ENCODE assay signal across 13 cellular contexts in the genomic region with DNA sequence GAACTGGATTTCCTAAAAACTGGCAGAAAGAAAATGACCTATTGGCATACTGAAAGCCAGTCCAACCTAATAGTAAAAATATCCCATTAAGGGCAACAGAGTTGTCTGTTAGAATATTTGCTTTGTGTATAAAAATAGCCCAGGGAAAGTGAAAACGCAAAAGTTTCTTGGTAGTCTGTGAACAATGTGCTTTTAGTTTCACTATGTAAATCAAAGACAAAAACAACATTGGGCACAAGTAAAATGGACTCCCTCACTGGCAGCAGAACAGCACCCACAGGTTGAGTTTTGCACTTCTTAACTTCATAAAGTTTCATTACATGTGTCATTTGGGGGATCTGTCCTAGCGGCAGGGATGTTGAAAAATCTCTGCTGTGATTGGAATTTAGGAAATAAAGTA. TPM values are rescaled to one million over a fixed set of nuclear protein-coding genes. Genes with fewer than 3 reads are reported as not detected.
DNase-seq lines count a peak whose midpoint lies in the region; ATAC-seq and TF ChIP-seq lines count a peak whose summit lies in the region.
"Had no signal": no experiment of that assay in that cellular context is flagged by ENCODE, and none has a peak within 500 bp of the region (broad histone marks: within the 10 kb centered on the region; RNA-seq: fewer than 3 reads in every experiment).

No MANE protein-coding gene starts in this region.

- H3K36me3 ChIP-seq in GM06990 (ENCODE audit: control insufficient read depth, insufficient read depth, low read length), result no peaks in the 10 kb centered on the region
- H3K36me3 ChIP-seq: SJSA1 had no signal

- H3K27me3 ChIP-seq in GM06990 (replicated peaks; ENCODE audit: control insufficient read depth, insufficient read depth, low read length), result no peaks in the 10 kb centered on the region

- peaks cover 4% of the 10 kb centered on the region for H3K27me3 Mint-ChIP-seq in progenitor cell of endocrine pancreas
- H3K27me3 Mint-ChIP-seq: dendritic cell treated with granulocyte-macrophage colony-stimulating factor and Interleukin-4, amounts not matched to agents 40 ng/mL and 50 ng/mL, for 4 days had no signal

- no peak overlapping the region for H3K27ac Mint-ChIP-seq in progenitor cell of endocrine pancreas
- H3K27ac Mint-ChIP-seq: dendritic cell treated with granulocyte-macrophage colony-stimulating factor and Interleukin-4, amounts not matched to agents 40 ng/mL and 50 ng/mL, for 4 days had no signal

- no peak overlapping the region for H3K4me3 Mint-ChIP-seq in progenitor cell of endocrine pancreas (ENCODE audit: low read depth)
- H3K4me3 Mint-ChIP-seq: dendritic cell treated with granulocyte-macrophage colony-stimulating factor and Interleukin-4, amounts not matched to agents 40 ng/mL and 50 ng/mL, for 4 days had no signal

- no peak overlapping the region for H3K4me3 ChIP-seq in GM06990 (replicated peaks; ENCODE audit: low read depth, low read length)
- H3K4me3 ChIP-seq: SJSA1 had no signal

- TF ChIP-seq CTCF in GM06990 (IDR thresholded peaks at IDR 0.05; ENCODE audit: insufficient read depth, low read length, poor library complexity, severe bottlenecking) (no peak), progenitor cell of endocrine pancreas (IDR thresholded peaks at IDR 0.05; ENCODE audit: unreplicated experiment) (no peak)

- H3K36me3 Mint-ChIP-seq in progenitor cell of endocrine pancreas (ENCODE audit: insufficient read depth), result no peaks in the 10 kb centered on the region

- ATAC-seq in GM19324 (IDR thresholded peaks at IDR 0.05; ENCODE audit: low FRiP score, unreplicated experiment) (peak; percentile 90), HG02870 (IDR thresholded peaks at IDR 0.05; ENCODE audit: unreplicated experiment) (peak; percentile 90)

- peak; percentile 63 for DNase-seq in GM06990 (ENCODE audit: extremely low read depth, insufficient read length)
- DNase-seq in NAMALWA (ENCODE audit: low spot score), result peak; percentile 27
- no peak for DNase-seq in NCI-H1694 treated with DMSO at 0.1 percent for 48 hours (lab: John Stamatoyannopoulos, UW)
- no peak for DNase-seq in OCI-M2 (lab: John Stamatoyannopoulos, UW; ENCODE audit: unreplicated experiment)
- no peak for DNase-seq in NOMO-1 treated with DMSO at 0.1 percent for 48 hours (lab: John Stamatoyannopoulos, UW; ENCODE audit: unreplicated experiment)
- no peak for DNase-seq in progenitor cell of endocrine pancreas (ENCODE audit: low spot score, unreplicated experiment)
- DNase-seq: activated T-cell treated with anti-CD3 and anti-CD28 coated beads for 4 hours, NCI-H187 had no signal

- H3K4me1 Mint-ChIP-seq in progenitor cell of endocrine pancreas (ENCODE audit: low read depth), result peaks cover 38% of the 10 kb centered on the region

- no peaks in the 10 kb centered on the region for H3K9me3 Mint-ChIP-seq in progenitor cell of endocrine pancreas (ENCODE audit: low read depth)
- H3K9me3 Mint-ChIP-seq: dendritic cell treated with granulocyte-macrophage colony-stimulating factor and Interleukin-4, amounts not matched to agents 40 ng/mL and 50 ng/mL, for 4 days had no signal

RNA-seq across cellular contexts. Expression of a gene that starts 4.3 kb away (rescaled TPM):
- 7.4 and 14.0 TPM in 2 replicates for total RNA-seq in progenitor cell of endocrine pancreas
- total RNA-seq: H1, SJSA1 had no signal

RNA-seq across cellular contexts. Expression of a gene that starts 26.2 kb away (rescaled TPM):
- total RNA-seq in progenitor cell of endocrine pancreas, result 13.5 and 18.2 TPM in 2 replicates
- total RNA-seq: H1, SJSA1 had no signal

RNA-seq across cellular contexts. Expression of a gene that starts 53.9 kb away (rescaled TPM):
- total RNA-seq in progenitor cell of endocrine pancreas, result 37.7 and 63.3 TPM in 2 replicates
- total RNA-seq: H1, SJSA1 had no signal

Comparison
In these comparisons a context has a peak if more than half of its experiments do, and no peak if none do; other contexts are left out.
1. DNase-seq: peak in GM06990 (single experiment) and NAMALWA (single experiment); none in NCI-H1694 treated with DMSO at 0.1 percent for 48 hours (single experiment), OCI-M2 (single experiment), NOMO-1 treated with DMSO at 0.1 percent for 48 hours (single experiment) and progenitor cell of endocrine pancreas (single experiment).